ENCODE assay signal across 1 cellular context in the genomic region with DNA sequence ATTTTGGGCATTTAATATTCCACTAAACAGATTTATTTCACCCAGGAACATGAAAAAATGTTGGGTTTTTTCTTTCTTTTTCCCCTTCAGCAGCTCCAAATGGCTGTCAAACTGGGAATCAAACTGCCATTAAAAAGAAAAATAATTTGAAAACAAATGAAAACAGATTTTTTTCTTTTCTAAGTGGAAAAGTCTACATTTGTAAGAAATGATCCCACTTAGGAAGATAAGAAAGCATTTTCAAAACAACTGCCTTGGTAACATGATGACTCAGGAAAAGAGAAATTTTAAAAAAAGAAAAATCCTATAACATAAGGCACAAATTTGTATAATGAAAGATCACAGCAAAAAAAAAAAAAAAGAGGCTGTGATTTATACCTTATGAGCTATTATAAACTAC.
TF ChIP-seq lines count a peak whose summit lies in the region.

No MANE protein-coding gene starts in this region.

TF ChIP-seq in K562, 482 proteins besides CTCF, POLR2A, EP300 and RAD21:
- TF ChIP-seq, protein P1, sequence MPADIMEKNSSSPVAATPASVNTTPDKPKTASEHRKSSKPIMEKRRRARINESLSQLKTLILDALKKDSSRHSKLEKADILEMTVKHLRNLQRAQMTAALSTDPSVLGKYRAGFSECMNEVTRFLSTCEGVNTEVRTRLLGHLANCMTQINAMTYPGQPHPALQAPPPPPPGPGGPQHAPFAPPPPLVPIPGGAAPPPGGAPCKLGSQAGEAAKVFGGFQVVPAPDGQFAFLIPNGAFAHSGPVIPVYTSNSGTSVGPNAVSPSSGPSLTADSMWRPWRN (IDR thresholded peaks at IDR 0.05; ENCODE audit: low read depth) = no peak
- TF ChIP-seq TBP (optimal IDR thresholded peaks at IDR 0.05; ENCODE audit: low read depth, low read length) (no peak), RBM25 (IDR thresholded peaks at IDR 0.05; ENCODE audit: low read depth, low read length, severe bottlenecking) (no peak), FOXJ2 (tag; IDR thresholded peaks at IDR 0.05) (peak; percentile 71), MAFF (IDR thresholded peaks at IDR 0.05; ENCODE audit: low read length) (no peak), C11orf30 (IDR thresholded peaks at IDR 0.05; ENCODE audit: low read depth) (peak; percentile 40; the same call in 1 of the 2 replicates), GTF2E2 (tag; IDR thresholded peaks at IDR 0.05) (no peak), CC2D1A (IDR thresholded peaks at IDR 0.05) (no peak), ZNF3 (CRISPR knock-in tag; IDR thresholded peaks at IDR 0.05) (no peak), TCF7 (IDR thresholded peaks at IDR 0.05; ENCODE audit: borderline replicate concordance) (no peak), U2AF2 (optimal IDR thresholded peaks at IDR 0.05; ENCODE audit: low read depth, low read length) (no peak)
- TF ChIP-seq, protein P2, sequence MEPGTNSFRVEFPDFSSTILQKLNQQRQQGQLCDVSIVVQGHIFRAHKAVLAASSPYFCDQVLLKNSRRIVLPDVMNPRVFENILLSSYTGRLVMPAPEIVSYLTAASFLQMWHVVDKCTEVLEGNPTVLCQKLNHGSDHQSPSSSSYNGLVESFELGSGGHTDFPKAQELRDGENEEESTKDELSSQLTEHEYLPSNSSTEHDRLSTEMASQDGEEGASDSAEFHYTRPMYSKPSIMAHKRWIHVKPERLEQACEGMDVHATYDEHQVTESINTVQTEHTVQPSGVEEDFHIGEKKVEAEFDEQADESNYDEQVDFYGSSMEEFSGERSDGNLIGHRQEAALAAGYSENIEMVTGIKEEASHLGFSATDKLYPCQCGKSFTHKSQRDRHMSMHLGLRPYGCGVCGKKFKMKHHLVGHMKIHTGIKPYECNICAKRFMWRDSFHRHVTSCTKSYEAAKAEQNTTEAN (CRISPR knock-in tag; IDR thresholded peaks at IDR 0.05) = no peak
- TF ChIP-seq, protein P3, sequence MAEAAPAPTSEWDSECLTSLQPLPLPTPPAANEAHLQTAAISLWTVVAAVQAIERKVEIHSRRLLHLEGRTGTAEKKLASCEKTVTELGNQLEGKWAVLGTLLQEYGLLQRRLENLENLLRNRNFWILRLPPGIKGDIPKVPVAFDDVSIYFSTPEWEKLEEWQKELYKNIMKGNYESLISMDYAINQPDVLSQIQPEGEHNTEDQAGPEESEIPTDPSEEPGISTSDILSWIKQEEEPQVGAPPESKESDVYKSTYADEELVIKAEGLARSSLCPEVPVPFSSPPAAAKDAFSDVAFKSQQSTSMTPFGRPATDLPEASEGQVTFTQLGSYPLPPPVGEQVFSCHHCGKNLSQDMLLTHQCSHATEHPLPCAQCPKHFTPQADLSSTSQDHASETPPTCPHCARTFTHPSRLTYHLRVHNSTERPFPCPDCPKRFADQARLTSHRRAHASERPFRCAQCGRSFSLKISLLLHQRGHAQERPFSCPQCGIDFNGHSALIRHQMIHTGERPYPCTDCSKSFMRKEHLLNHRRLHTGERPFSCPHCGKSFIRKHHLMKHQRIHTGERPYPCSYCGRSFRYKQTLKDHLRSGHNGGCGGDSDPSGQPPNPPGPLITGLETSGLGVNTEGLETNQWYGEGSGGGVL (CRISPR knock-in tag; IDR thresholded peaks at IDR 0.05) = no peak
- TF ChIP-seq, protein P4, sequence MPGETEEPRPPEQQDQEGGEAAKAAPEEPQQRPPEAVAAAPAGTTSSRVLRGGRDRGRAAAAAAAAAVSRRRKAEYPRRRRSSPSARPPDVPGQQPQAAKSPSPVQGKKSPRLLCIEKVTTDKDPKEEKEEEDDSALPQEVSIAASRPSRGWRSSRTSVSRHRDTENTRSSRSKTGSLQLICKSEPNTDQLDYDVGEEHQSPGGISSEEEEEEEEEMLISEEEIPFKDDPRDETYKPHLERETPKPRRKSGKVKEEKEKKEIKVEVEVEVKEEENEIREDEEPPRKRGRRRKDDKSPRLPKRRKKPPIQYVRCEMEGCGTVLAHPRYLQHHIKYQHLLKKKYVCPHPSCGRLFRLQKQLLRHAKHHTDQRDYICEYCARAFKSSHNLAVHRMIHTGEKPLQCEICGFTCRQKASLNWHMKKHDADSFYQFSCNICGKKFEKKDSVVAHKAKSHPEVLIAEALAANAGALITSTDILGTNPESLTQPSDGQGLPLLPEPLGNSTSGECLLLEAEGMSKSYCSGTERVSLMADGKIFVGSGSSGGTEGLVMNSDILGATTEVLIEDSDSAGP (CRISPR knock-in tag; IDR thresholded peaks at IDR 0.05) = no peak
- TF ChIP-seq, protein P5, sequence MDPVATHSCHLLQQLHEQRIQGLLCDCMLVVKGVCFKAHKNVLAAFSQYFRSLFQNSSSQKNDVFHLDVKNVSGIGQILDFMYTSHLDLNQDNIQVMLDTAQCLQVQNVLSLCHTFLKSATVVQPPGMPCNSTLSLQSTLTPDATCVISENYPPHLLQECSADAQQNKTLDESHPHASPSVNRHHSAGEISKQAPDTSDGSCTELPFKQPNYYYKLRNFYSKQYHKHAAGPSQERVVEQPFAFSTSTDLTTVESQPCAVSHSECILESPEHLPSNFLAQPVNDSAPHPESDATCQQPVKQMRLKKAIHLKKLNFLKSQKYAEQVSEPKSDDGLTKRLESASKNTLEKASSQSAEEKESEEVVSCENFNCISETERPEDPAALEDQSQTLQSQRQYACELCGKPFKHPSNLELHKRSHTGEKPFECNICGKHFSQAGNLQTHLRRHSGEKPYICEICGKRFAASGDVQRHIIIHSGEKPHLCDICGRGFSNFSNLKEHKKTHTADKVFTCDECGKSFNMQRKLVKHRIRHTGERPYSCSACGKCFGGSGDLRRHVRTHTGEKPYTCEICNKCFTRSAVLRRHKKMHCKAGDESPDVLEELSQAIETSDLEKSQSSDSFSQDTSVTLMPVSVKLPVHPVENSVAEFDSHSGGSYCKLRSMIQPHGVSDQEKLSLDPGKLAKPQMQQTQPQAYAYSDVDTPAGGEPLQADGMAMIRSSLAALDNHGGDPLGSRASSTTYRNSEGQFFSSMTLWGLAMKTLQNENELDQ (CRISPR knock-in tag; IDR thresholded peaks at IDR 0.05; ENCODE audit: borderline replicate concordance) = no peak
